8 cellular contexts compared by ENCODE assay signal in the genomic region with DNA sequence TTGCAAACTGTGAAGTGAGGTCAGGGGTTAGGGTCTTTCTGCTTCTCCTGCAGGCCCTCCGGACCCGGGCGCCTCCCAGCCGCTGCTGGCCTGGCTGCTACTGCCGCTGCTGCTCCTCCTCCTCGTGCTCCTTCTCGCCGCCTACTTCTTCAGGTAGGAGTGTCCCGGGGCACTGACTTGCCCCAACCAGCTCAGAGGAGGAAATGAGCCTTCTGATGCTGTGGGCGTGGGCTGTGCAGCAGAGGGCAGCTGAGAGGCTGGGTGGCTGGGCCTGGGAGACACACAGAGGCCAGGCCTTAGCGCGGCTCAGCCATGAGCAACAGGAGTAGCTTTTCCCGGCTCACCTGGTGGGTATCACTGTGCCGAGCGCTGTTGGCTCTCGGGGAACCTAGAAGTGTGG.
DNase-seq lines count a peak whose midpoint lies in the region; ATAC-seq and FAIRE-seq lines count a peak whose summit lies in the region.

No MANE protein-coding gene starts in this region.

- H3K4me3 ChIP-seq in iPS-20b (ENCODE audit: low read length) = peak overlapping the region; percentile 21; the same call in 1 of the 2 replicates

- H3K4me3 Mint-ChIP-seq in activated naive CD4-positive, alpha-beta T cell treated with anti-CD3 and anti-CD28 coated beads, Interleukin-2, amount 50 U/mL, for 24 hours = peak overlapping the region; percentile 93

- ATAC-seq in GM18867 (IDR thresholded peaks at IDR 0.05; ENCODE audit: unreplicated experiment) (peak; percentile 99), HG03060 (IDR thresholded peaks at IDR 0.05; ENCODE audit: low read depth, unreplicated experiment) (peak; percentile 99)

- DNase-seq in SKM-1 (lab: John Stamatoyannopoulos, UW; ENCODE audit: unreplicated experiment) (peak; percentile 75), occipital lobe (lab: John Stamatoyannopoulos, UW) (no peak), frontal cortex (ENCODE audit: low spot score in 2 of 2) (no peak)
- DNase-seq in stimulated activated CD4-positive, alpha-beta T cell treated with anti-CD3 and anti-CD28 coated beads, Interleukin-1b, Interleukin-23, amount 100 ng/mL, for 4 hours (ENCODE audit: low read depth in 2 of 2) = peak; percentile 61 to 71

- no peaks in the 10 kb centered on the region for H3K9me3 Mint-ChIP-seq in activated naive CD4-positive, alpha-beta T cell treated with anti-CD3 and anti-CD28 coated beads, Interleukin-2, amount 50 U/mL, for 24 hours

- FAIRE-seq in frontal cortex (lab: Jason Lieb, UNC) = no peak

- H3K36me3 Mint-ChIP-seq in activated naive CD4-positive, alpha-beta T cell treated with anti-CD3 and anti-CD28 coated beads, Interleukin-2, amount 50 U/mL, for 24 hours = peaks cover 3% of the 10 kb centered on the region

- no peaks in the 10 kb centered on the region for H3K9me3 ChIP-seq in iPS-20b (ENCODE audit: insufficient read depth, low read depth, low read length)

- H3K27me3 Mint-ChIP-seq in activated naive CD4-positive, alpha-beta T cell treated with anti-CD3 and anti-CD28 coated beads, Interleukin-2, amount 50 U/mL, for 24 hours = no peaks in the 10 kb centered on the region

- peak overlapping the region; percentile 93 for H3K27ac Mint-ChIP-seq in activated naive CD4-positive, alpha-beta T cell treated with anti-CD3 and anti-CD28 coated beads, Interleukin-2, amount 50 U/mL, for 24 hours

- H3K27ac ChIP-seq in iPS-20b (ENCODE audit: low read length) = no peak overlapping the region

- no peaks in the 10 kb centered on the region for H3K4me1 ChIP-seq in iPS-20b (ENCODE audit: insufficient read depth, low read length)

- no peaks in the 10 kb centered on the region for H3K36me3 ChIP-seq in iPS-20b (ENCODE audit: insufficient read depth, low read depth, low read length)

- peaks cover 55% of the 10 kb centered on the region for H3K4me1 Mint-ChIP-seq in activated naive CD4-positive, alpha-beta T cell treated with anti-CD3 and anti-CD28 coated beads, Interleukin-2, amount 50 U/mL, for 24 hours

- peaks cover 24% of the 10 kb centered on the region for H3K27me3 ChIP-seq in iPS-20b (ENCODE audit: insufficient read depth, low read length)

- H3K9ac ChIP-seq in iPS-20b (ENCODE audit: low read depth, low read length) = no peak overlapping the region; the same call in 1 of the 2 replicates

Comparison
In these comparisons a context has a peak if more than half of its experiments do, and no peak if none do; other contexts are left out.
1. DNase-seq: peak in SKM-1 (single experiment) and stimulated activated CD4-positive, alpha-beta T cell treated with anti-CD3 and anti-CD28 coated beads, Interleukin-1b, Interleukin-23, amount 100 ng/mL, for 4 hours (2 of 2); none in occipital lobe (single experiment) and frontal cortex (0 of 2).